8 cellular contexts compared by ENCODE assay signal in genomic region chr17:4834621-4835020, GRCh38. TPM values are rescaled to one million over a fixed set of nuclear protein-coding genes. Genes with fewer than 3 reads are reported as not detected.
DNase-seq lines count a peak whose midpoint lies in the region; ATAC-seq, FAIRE-seq and TF ChIP-seq lines count a peak whose summit lies in the region.

No MANE protein-coding gene starts in this region.

- no peak for DNase-seq in A549 (ENCODE audit: low read depth in 1 of 2, low spot score in 1 of 2)
- peak; percentile 36 for DNase-seq in HT-29 (ENCODE audit: low spot score)
- DNase-seq in mammary epithelial cell, result peak; percentile 44
- DNase-seq in mucosa of descending colon, result peak in 2 of 3 donors; percentile 30 to 47
- DNase-seq in GM10248 (ENCODE audit: extremely low spot score), result no peak
- DNase-seq in SIG-M5 treated with dmso at 0.1 percent for 504 hours (lab: John Stamatoyannopoulos, UW; ENCODE audit: unreplicated experiment), result no peak
- no peak for DNase-seq in GM03348 (ENCODE audit: low spot score)
- no peak for DNase-seq in GM19238 (ENCODE audit: insufficient read length, low spot score)

- H3K27ac ChIP-seq in A549, result peak overlapping the region; percentile 91 to 95
- peak overlapping the region; percentile 55 for H3K27ac ChIP-seq in mammary epithelial cell (ENCODE audit: insufficient read depth, low read depth, low read length)

- peak overlapping the region; percentile 85 for H3K4me3 ChIP-seq in A549
- peak overlapping the region; percentile 69 to 91 (median 75) for H3K4me3 ChIP-seq in mammary epithelial cell (replicated peaks in 1 of 3; ENCODE audit: insufficient read depth in 1 of 3, low read depth in 2 of 3, low read length in 3 of 3)
- no peak overlapping the region for H3K4me3 ChIP-seq in mucosa of descending colon

- peaks cover 6% of the 10 kb centered on the region for H3K36me3 ChIP-seq in mammary epithelial cell (ENCODE audit: insufficient read depth, low read length)
- H3K36me3 ChIP-seq in mucosa of descending colon (ENCODE audit: low read depth), result no peaks in the 10 kb centered on the region

- peaks cover 27% of the 10 kb centered on the region for H3K4me1 ChIP-seq in A549
- H3K4me1 ChIP-seq in mammary epithelial cell (ENCODE audit: insufficient read depth, low read length), result peaks cover 18% of the 10 kb centered on the region
- H3K4me1 ChIP-seq in mucosa of descending colon (ENCODE audit: low read depth), result peaks cover 27% of the 10 kb centered on the region

- BruUV-seq in mammary epithelial cell (replicated peaks; lab: Mats Ljungman, UMichigan), result no TSS peak

- H3K27me3 ChIP-seq in mammary epithelial cell (ENCODE audit: insufficient read depth, low read length), result no peaks in the 10 kb centered on the region

- POLR2A ChIA-PET in A549 (lab: Yijun Ruan, JAX), result no interaction called here
- POLR2A ChIA-PET in GM10248 (lab: Yijun Ruan, JAX), result no interaction called here

- intact Hi-C loops in mammary epithelial cell (cut with micrococcal nuclease), result loop anchor here (1.0 to 2.0 kb wide), 4 partner anchors 16 to 48 kb away; partner anchors contain the start of gene PSMB6
- intact Hi-C loops in mucosa of descending colon (cut with DNase I, micrococcal nuclease), result no loop called here

- no peak overlapping the region for H2AFZ ChIP-seq in mammary epithelial cell (ENCODE audit: low read depth, low read length)

- TF ChIP-seq POLR2A in A549 (IDR thresholded peaks at IDR 0.05; ENCODE audit: low read length), result no peak

- peaks cover 64% of the 10 kb centered on the region for H3K79me2 ChIP-seq in mammary epithelial cell (ENCODE audit: insufficient read depth, low read length)

- no peaks in the 10 kb centered on the region for H3K9me3 ChIP-seq in A549
- H3K9me3 ChIP-seq in mammary epithelial cell (replicated peaks; ENCODE audit: insufficient read depth, low read length), result no peaks in the 10 kb centered on the region
- no peaks in the 10 kb centered on the region for H3K9me3 ChIP-seq in mucosa of descending colon

- TF ChIP-seq RAD21 in A549 (conservative IDR thresholded peaks at IDR 0.05 in 1 of 2, IDR thresholded peaks at IDR 0.05 in 1 of 2), result no peak

- ATAC-seq in A549 (no peak), mucosa of descending colon (peak; percentile 8)

- no peak for TF ChIP-seq CTCF in A549 (IDR thresholded peaks at IDR 0.05)
- no peak for TF ChIP-seq CTCF in mammary epithelial cell (conservative IDR thresholded peaks at IDR 0.05 in 1 of 2, IDR thresholded peaks at IDR 0.05 in 1 of 2; ENCODE audit: extremely low read depth in 1 of 2, insufficient read depth in 1 of 2, low read depth in 1 of 2, low read length in 2 of 2)
- TF ChIP-seq CTCF in mucosa of descending colon (IDR thresholded peaks at IDR 0.05), result no peak
- TF ChIP-seq CTCF in GM10248 (IDR thresholded peaks at IDR 0.05; ENCODE audit: control extremely low read depth, extremely low read depth, low read depth, missing control alignments), result no peak

- 71% methylated on average over 5 of the region's 5 CpGs for WGBS in A549 (ENCODE audit: missing lambda C conversion rate)
- 9% methylated on average over 5 of the region's 5 CpGs for WGBS in mammary epithelial cell (ENCODE audit: low coverage, missing lambda C conversion rate)

- H4K20me1 ChIP-seq in mammary epithelial cell (ENCODE audit: insufficient read depth, low read length), result no peaks in the 10 kb centered on the region

- in situ Hi-C loops in mammary epithelial cell (cut with MboI; ENCODE audit: low sequenced_read_pairs in 2 of 2), result no loop called here

- dilution Hi-C loops in mammary epithelial cell (cut with HindIII; ENCODE audit: low sequenced_read_pairs), result no loop called here

- TF ChIP-seq EP300 in A549 (IDR thresholded peaks at IDR 0.05), result no peak

- peak overlapping the region; percentile 90 for H3K9ac ChIP-seq in mammary epithelial cell (ENCODE audit: insufficient read depth, low read length)

- CTCF ChIA-PET in A549 (lab: Yijun Ruan, JAX) (interaction anchor here (0.6 to 3.5 kb wide), 6 partner anchors 20 to 180 kb away, joined by 3 to 11 read pairs (median 6); no protein-coding TSS in a partner anchor), mammary epithelial cell (lab: Charles Lee; ENCODE audit: low non-redundant PET) (interaction anchor here (0.6 kb wide), 1 partner anchor 27 kb away, joined by 3 read pairs; no protein-coding TSS in a partner anchor), GM10248 (lab: Yijun Ruan, JAX) (interaction anchor here (1.8 kb wide), 1 partner anchor 44 kb away, joined by 6 read pairs; no protein-coding TSS in a partner anchor)

- H3K4me2 ChIP-seq in A549 (peak overlapping the region; percentile 93), mammary epithelial cell (ENCODE audit: insufficient read depth, low read depth, low read length) (peak overlapping the region; percentile 86)

- FAIRE-seq in A549 (lab: Jason Lieb, UNC), result no peak

TF ChIP-seq in A549, 52 proteins besides CTCF, POLR2A, EP300 and RAD21 (continues in another document):
- TF ChIP-seq MAFK (IDR thresholded peaks at IDR 0.05; ENCODE audit: partially characterized antibody) (no peak), ESRRA (IDR thresholded peaks at IDR 0.05; ENCODE audit: borderline replicate concordance, low read length) (no peak), ZSCAN20 (CRISPR knock-in tag; IDR thresholded peaks at IDR 0.05) (no peak), RNF2 (IDR thresholded peaks at IDR 0.05; ENCODE audit: borderline replicate concordance, low read depth) (no peak), PHF8 (IDR thresholded peaks at IDR 0.05; ENCODE audit: borderline replicate concordance, low read depth) (no peak), RCOR1 (IDR thresholded peaks at IDR 0.05; ENCODE audit: low read depth, low read length) (no peak), RARB (CRISPR knock-in tag; IDR thresholded peaks at IDR 0.05) (no peak), HMGXB4 (CRISPR knock-in tag; IDR thresholded peaks at IDR 0.05; ENCODE audit: borderline replicate concordance) (no peak), HDAC2 (IDR thresholded peaks at IDR 0.05) (no peak), CBX2 (IDR thresholded peaks at IDR 0.05; ENCODE audit: borderline replicate concordance, low read depth) (no peak), NFE2L2 (conservative IDR thresholded peaks at IDR 0.05; ENCODE audit: low read length) (no peak)

RNA-seq across cellular contexts. Expression of gene MINK1, which starts 1.5 kb away (rescaled TPM):
- polyA plus RNA-seq in A549 (2011; rRNA removed) (41.3 and 47.1 TPM in 2 replicates), A549 (2017; fragmentation: RNase III; extraction: RNeasy Plus Mini Kit Qiagen cat#74134 plus additional on column Dnase treatment) (65.2 to 73.1 TPM (median 66.9 TPM) in 3 replicates), mammary epithelial cell (98.0 TPM)
- polyA plus RNA-seq in A549 (2012; cell fraction: cytosol; rRNA removed), result 63.5 and 67.0 TPM in 2 replicates
- polyA plus RNA-seq in A549 (2012; cell fraction: nucleus; rRNA removed), result 252 and 284 TPM in 2 replicates
- polyA minus RNA-seq in A549 (2011; rRNA and poly(A)+ RNA removed), result 46.5 and 62.3 TPM in 2 replicates
- total RNA-seq in HT-29 (2014; rRNA removed; shearing (Covaris generic)), result 61.7 and 76.1 TPM in 2 replicates
- total RNA-seq in mammary epithelial cell (100 to 1,000 TPM in 1 of 2 donors, 10 to 100 TPM in 1; 71.0 to 201 TPM), mucosa of descending colon (100 to 1,000 TPM; 140 to 227 (median 170) TPM)
- polyA minus RNA-seq in mammary epithelial cell, result 115 TPM

RNA-seq across cellular contexts. Expression of gene PLD2, which starts 27.7 kb away (rescaled TPM):
- polyA plus RNA-seq in A549 (2011; rRNA removed), result 17.0 and 20.2 TPM in 2 replicates
- 24.5 and 30.1 TPM in 2 replicates for polyA plus RNA-seq in A549 (2012; cell fraction: cytosol; rRNA removed)
- polyA plus RNA-seq in A549 (2012; cell fraction: nucleus; rRNA removed), result 114 and 147 TPM in 2 replicates
- polyA plus RNA-seq in A549 (2017; fragmentation: RNase III; extraction: RNeasy Plus Mini Kit Qiagen cat#74134 plus additional on column Dnase treatment), result 23.0 to 27.4 TPM (median 23.7 TPM) in 3 replicates
- 27.1 and 27.4 TPM in 2 replicates for polyA minus RNA-seq in A549 (2011; rRNA and poly(A)+ RNA removed)
- total RNA-seq in HT-29 (2014; rRNA removed; shearing (Covaris generic)), result 6.9 and 10.9 TPM in 2 replicates
- total RNA-seq in mammary epithelial cell, result 10 to 100 TPM; 22.2 to 42.9 TPM
- polyA plus RNA-seq in mammary epithelial cell, result 24.2 TPM
- polyA minus RNA-seq in mammary epithelial cell, result 26.6 TPM
- total RNA-seq in mucosa of descending colon, result 10 to 100 TPM; 24.4 to 29.8 (median 29.2) TPM

RNA-seq across cellular contexts. Expression of gene PSMB6, which starts 38.7 kb away (rescaled TPM):
- polyA plus RNA-seq in A549 (2011; rRNA removed), result 376 and 414 TPM in 2 replicates
- polyA plus RNA-seq in A549 (2012; cell fraction: cytosol; rRNA removed), result 763 and 829 TPM in 2 replicates
- polyA plus RNA-seq in A549 (2012; cell fraction: nucleus; rRNA removed), result 423 and 460 TPM in 2 replicates
- 387 to 424 TPM (median 414 TPM) in 3 replicates for polyA plus RNA-seq in A549 (2017; fragmentation: RNase III; extraction: RNeasy Plus Mini Kit Qiagen cat#74134 plus additional on column Dnase treatment)
- polyA minus RNA-seq in A549 (2011; rRNA and poly(A)+ RNA removed), result 332 and 401 TPM in 2 replicates
- 242 and 261 TPM in 2 replicates for total RNA-seq in HT-29 (2014; rRNA removed; shearing (Covaris generic))
- total RNA-seq in mammary epithelial cell, result 100 to 1,000 TPM; 104 to 144 TPM
- 277 TPM for polyA plus RNA-seq in mammary epithelial cell
- polyA minus RNA-seq in mammary epithelial cell, result 140 TPM
- 100 to 1,000 TPM in 2 of 3 donors, 10 to 100 TPM in 1; 71.5 to 122 (median 109) TPM for total RNA-seq in mucosa of descending colon

RNA-seq across cellular contexts. Expression of gene GLTPD2, which starts 45.9 kb away (rescaled TPM):
- polyA plus RNA-seq in A549 (2011; rRNA removed) (not detected in 2 replicates), A549 (2017; fragmentation: RNase III; extraction: RNeasy Plus Mini Kit Qiagen cat#74134 plus additional on column Dnase treatment) (not detected in 3 replicates), mammary epithelial cell (not detected)
- polyA plus RNA-seq in A549 (2012; cell fraction: cytosol; rRNA removed), result 0.04 and 0.06 TPM in 2 replicates
- 0.06 TPM in 1 of 2 replicates, not detected in the other for polyA plus RNA-seq in A549 (2012; cell fraction: nucleus; rRNA removed)
- polyA minus RNA-seq in A549 (2011; rRNA and poly(A)+ RNA removed), result not detected in 2 replicates
- total RNA-seq in HT-29 (2014; rRNA removed; shearing (Covaris generic)), result not detected in 2 replicates
- total RNA-seq in mammary epithelial cell (not detected), mucosa of descending colon (not detected)
- not detected for polyA minus RNA-seq in mammary epithelial cell

Comparison
In these comparisons a context has a peak if more than half of its experiments do, and no peak if none do; other contexts are left out.
1. DNase-seq: peak in HT-29 (single experiment), mammary epithelial cell (single experiment) and mucosa of descending colon (2 of 3); none in A549 (0 of 2), GM10248 (single experiment), SIG-M5 treated with dmso at 0.1 percent for 504 hours (single experiment), GM03348 (single experiment) and GM19238 (single experiment).